1 cellular context compared by ENCODE assay signal in genomic region chr6:107697682-107698081, GRCh38.
TF ChIP-seq lines count a peak whose summit lies in the region.

No MANE protein-coding gene starts in this region.

TF ChIP-seq in IMR-90, 13 proteins besides CTCF, POLR2A, EP300 and RAD21:
- TF ChIP-seq NFE2L2 (IDR thresholded peaks at IDR 0.05; ENCODE audit: low read depth, low read length) = no peak
- no peak for TF ChIP-seq RFX5 (IDR thresholded peaks at IDR 0.05; ENCODE audit: low read depth, low read length)
